Comparison of ENCODE assay signal across 1 cellular context in genomic region chr17:45110676-45111611, GRCh38.
TF ChIP-seq lines count a peak whose summit lies in the region.

No MANE protein-coding gene starts in this region.

TF ChIP-seq in HepG2, 621 proteins besides CTCF, POLR2A, EP300 and RAD21:
- TF ChIP-seq NCOA1 (CRISPR knock-in tag; IDR thresholded peaks at IDR 0.05) (0 out of 2 replicates have a peak, but pooled peaks have one; percentile 62), SP1 (IDR thresholded peaks at IDR 0.05) (no peak), SP1 (CRISPR knock-in tag; IDR thresholded peaks at IDR 0.05) (no peak), ZNF687 (CRISPR knock-in tag; IDR thresholded peaks at IDR 0.05) (peak; percentile 29; the same call in 1 of the 2 replicates), AGO2 (optimal IDR thresholded peaks at IDR 0.05; ENCODE audit: low read depth, low read length) (peak; percentile 10), ZNF34 (CRISPR knock-in tag; IDR thresholded peaks at IDR 0.05; ENCODE audit: borderline replicate concordance) (no peak), POLR2G (IDR thresholded peaks at IDR 0.05; ENCODE audit: low read depth, low read length) (peak; percentile 48; the same call in 1 of the 2 replicates), TBX2 (CRISPR knock-in tag; IDR thresholded peaks at IDR 0.05; ENCODE audit: borderline replicate concordance) (peak; percentile 33; the same call in 1 of the 2 replicates), ZNF782 (CRISPR knock-in tag; IDR thresholded peaks at IDR 0.05; ENCODE audit: borderline replicate concordance) (0 out of 2 replicates have a peak, but pooled peaks have one; percentile 25), ZNF569 (CRISPR knock-in tag; IDR thresholded peaks at IDR 0.05; ENCODE audit: borderline replicate concordance) (no peak), RBM22 (optimal IDR thresholded peaks at IDR 0.05; ENCODE audit: low read length) (peak; percentile 79), ZBTB40 (IDR thresholded peaks at IDR 0.05) (no peak), ZBTB40 (CRISPR knock-in tag; IDR thresholded peaks at IDR 0.05) (0 out of 2 replicates have a peak, but pooled peaks have one; percentile 14), LCORL (IDR thresholded peaks at IDR 0.05) (no peak), LCORL (CRISPR knock-in tag; IDR thresholded peaks at IDR 0.05) (0 out of 2 replicates have a peak, but pooled peaks have one; percentile 30), CAMTA2 (CRISPR knock-in tag; IDR thresholded peaks at IDR 0.05; ENCODE audit: borderline replicate concordance) (0 out of 2 replicates have a peak, but pooled peaks have one; percentile 24), KDM2A (CRISPR knock-in tag; IDR thresholded peaks at IDR 0.05; ENCODE audit: borderline replicate concordance, low read depth) (peak; percentile 55; the same call in 1 of the 2 replicates), ZFX (CRISPR knock-in tag; IDR thresholded peaks at IDR 0.05; ENCODE audit: low read depth) (peak; percentile 28; the same call in 1 of the 2 replicates), MNT (IDR thresholded peaks at IDR 0.05) (no peak), THAP7 (CRISPR knock-in tag; IDR thresholded peaks at IDR 0.05) (peak; percentile 41; the same call in 1 of the 2 replicates), ZNF276 (CRISPR knock-in tag; IDR thresholded peaks at IDR 0.05; ENCODE audit: low read depth) (no peak)
TF ChIP-seq in HepG2: peak in this region for 13.
